In the genomic region with DNA sequence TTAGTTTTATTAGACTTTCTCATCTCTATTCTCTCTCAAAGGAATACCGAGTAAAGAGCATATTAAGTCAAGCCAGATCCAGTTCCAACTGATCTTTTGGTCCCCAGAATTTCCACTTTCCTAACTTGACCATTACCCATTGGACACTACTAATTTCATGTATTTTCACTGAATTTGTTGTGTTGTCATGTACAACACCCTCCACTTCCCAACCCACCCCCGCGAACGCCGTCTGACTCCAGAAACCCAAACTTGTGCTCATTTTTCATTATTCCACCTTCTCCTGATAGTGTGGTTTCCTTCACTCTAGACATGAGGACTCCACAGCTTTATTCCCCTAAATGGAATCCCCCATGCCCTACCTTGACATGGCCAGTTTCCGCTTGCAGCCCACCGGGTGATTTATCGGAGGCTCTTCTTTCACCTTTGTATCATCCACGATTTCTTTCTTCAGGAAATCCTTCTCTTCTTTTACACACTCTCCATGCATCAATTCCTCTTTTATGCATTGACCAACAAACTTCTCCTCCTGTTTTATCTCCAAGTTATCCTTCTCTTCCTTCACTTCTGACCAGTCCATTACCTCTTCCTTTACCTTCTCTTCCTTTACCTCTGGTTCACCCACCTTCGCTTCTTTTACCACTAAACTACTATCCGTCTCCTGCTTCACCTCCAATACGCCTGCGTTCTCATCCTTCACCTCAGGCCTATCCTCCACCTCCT, we compare ENCODE assay signal across 9 cellular contexts. TPM values are rescaled to one million over a fixed set of nuclear protein-coding genes. Genes with fewer than 3 reads are reported as not detected.
A peak's percentile ranks its signal among the peaks of the same experiment; 100 is the strongest.
DNase-seq lines count a peak whose midpoint lies in the region; ATAC-seq and TF ChIP-seq lines count a peak whose summit lies in the region.
"Had no signal": no experiment of that assay in that cellular context is flagged by ENCODE, and none has a peak within 500 bp of the region (broad histone marks: within the 10 kb centered on the region; RNA-seq: fewer than 3 reads in every experiment).

No MANE protein-coding gene starts in this region.

- H3K9me3 ChIP-seq in duodenal mucosa (ENCODE audit: control insufficient read depth in 1 of 2, low read length in 2 of 2) (no peaks in the 10 kb centered on the region), ovary (no peaks in the 10 kb centered on the region)

- H3K4me1 Mint-ChIP-seq in activated CD8-positive, alpha-beta T cell treated with anti-CD3 and anti-CD28 coated beads for 36 hours (ENCODE audit: low read depth) = peaks cover 31% of the 10 kb centered on the region
- peaks cover 24% of the 10 kb centered on the region for H3K4me1 Mint-ChIP-seq in activated CD8-positive, alpha-beta T cell treated with anti-CD3 and anti-CD28 coated beads, Interleukin-2, amount 10 ng/mL, durations not matched to agents 7 days and 5 days (ENCODE audit: low read depth)
- H3K4me1 Mint-ChIP-seq in activated CD4-positive, alpha-beta memory T cell treated with anti-CD3 and anti-CD28 coated beads for 36 hours (ENCODE audit: low read depth) = peaks cover 24% of the 10 kb centered on the region

- H3K4me1 ChIP-seq in duodenal mucosa (ENCODE audit: control insufficient read depth in 1 of 2, insufficient read depth in 2 of 2, low read length in 2 of 2) = peaks cover 13% of the 10 kb centered on the region in 2 donors
- peaks cover 3% of the 10 kb centered on the region for H3K4me1 ChIP-seq in ovary (ENCODE audit: insufficient read depth)

- POLR2A ChIA-PET in activated CD8-positive, alpha-beta T cell treated with anti-CD3 and anti-CD28 coated beads for 36 hours (lab: Charles Lee) = interaction anchor here (1.2 kb wide), 2 partner anchors 12 to 14 kb away, joined by 3 read pairs; no protein-coding TSS in a partner anchor
- POLR2A ChIA-PET in activated CD8-positive, alpha-beta T cell treated with anti-CD3 and anti-CD28 coated beads, Interleukin-2, amount 10 ng/mL, durations not matched to agents 7 days and 5 days (lab: Charles Lee) = no interaction called here
- POLR2A ChIA-PET in activated CD4-positive, alpha-beta memory T cell treated with anti-CD3 and anti-CD28 coated beads for 36 hours (lab: Charles Lee) = interaction anchor here (0.6 to 1.6 kb wide), 3 partner anchors 10 to 723 kb away, joined by 3 to 7 read pairs (median 3); partner anchors contain the start of gene BCL10

- no peak for TF ChIP-seq EP300 in ovary (IDR thresholded peaks at IDR 0.05)

- H3K9me3 Mint-ChIP-seq in activated CD8-positive, alpha-beta T cell treated with anti-CD3 and anti-CD28 coated beads for 36 hours = peaks cover 2% of the 10 kb centered on the region
- peaks cover 8% of the 10 kb centered on the region for H3K9me3 Mint-ChIP-seq in activated CD8-positive, alpha-beta T cell treated with anti-CD3 and anti-CD28 coated beads, Interleukin-2, amount 10 ng/mL, durations not matched to agents 7 days and 5 days (ENCODE audit: insufficient read depth)
- H3K9me3 Mint-ChIP-seq in activated CD4-positive, alpha-beta memory T cell treated with anti-CD3 and anti-CD28 coated beads for 36 hours = no peaks in the 10 kb centered on the region
- H3K9me3 Mint-ChIP-seq: dendritic cell treated with granulocyte-macrophage colony-stimulating factor and Interleukin-4, amounts not matched to agents 40 ng/mL and 50 ng/mL, for 4 days had no signal

- TF ChIP-seq POLR2A in ovary (IDR thresholded peaks at IDR 0.05) = no peak

- ATAC-seq in activated CD8-positive, alpha-beta T cell treated with anti-CD3 and anti-CD28 coated beads for 36 hours = peak; percentile 31
- ATAC-seq in activated CD8-positive, alpha-beta T cell treated with anti-CD3 and anti-CD28 coated beads, Interleukin-2, amount 10 ng/mL, durations not matched to agents 7 days and 5 days = no peak
- ATAC-seq in HG03575 (IDR thresholded peaks at IDR 0.05; ENCODE audit: extremely low read depth, insufficient number of reproducible peaks, low FRiP score, unreplicated experiment) = peak; percentile 8
- ATAC-seq in HG03439 (IDR thresholded peaks at IDR 0.05; ENCODE audit: unreplicated experiment) = no peak

- no peaks in the 10 kb centered on the region for H3K36me3 ChIP-seq in duodenal mucosa (ENCODE audit: control insufficient read depth in 1 of 2, insufficient read depth in 2 of 2, low read length in 2 of 2)
- H3K36me3 ChIP-seq in ovary = no peaks in the 10 kb centered on the region

- H3K4me3 Mint-ChIP-seq in activated CD8-positive, alpha-beta T cell treated with anti-CD3 and anti-CD28 coated beads for 36 hours = no peak overlapping the region
- no peak overlapping the region for H3K4me3 Mint-ChIP-seq in activated CD8-positive, alpha-beta T cell treated with anti-CD3 and anti-CD28 coated beads, Interleukin-2, amount 10 ng/mL, durations not matched to agents 7 days and 5 days
- H3K4me3 Mint-ChIP-seq in activated CD4-positive, alpha-beta memory T cell treated with anti-CD3 and anti-CD28 coated beads for 36 hours = no peak overlapping the region
- H3K4me3 Mint-ChIP-seq: dendritic cell treated with granulocyte-macrophage colony-stimulating factor and Interleukin-4, amounts not matched to agents 40 ng/mL and 50 ng/mL, for 4 days had no signal

- no peaks in the 10 kb centered on the region for H3K27me3 ChIP-seq in duodenal mucosa (ENCODE audit: control insufficient read depth in 1 of 2, insufficient read depth in 2 of 2, low read length in 2 of 2)
- no peaks in the 10 kb centered on the region for H3K27me3 ChIP-seq in ovary

- 10 to 15% (median 12%) methylated on average over 13 of the region's 13 CpGs for WGBS in ovary, 3 donors

- H3K36me3 Mint-ChIP-seq in activated CD8-positive, alpha-beta T cell treated with anti-CD3 and anti-CD28 coated beads for 36 hours (ENCODE audit: low read depth) = peaks cover 32% of the 10 kb centered on the region
- H3K36me3 Mint-ChIP-seq in activated CD8-positive, alpha-beta T cell treated with anti-CD3 and anti-CD28 coated beads, Interleukin-2, amount 10 ng/mL, durations not matched to agents 7 days and 5 days (ENCODE audit: low read depth) = peaks cover 27% of the 10 kb centered on the region
- peaks cover 25% of the 10 kb centered on the region for H3K36me3 Mint-ChIP-seq in activated CD4-positive, alpha-beta memory T cell treated with anti-CD3 and anti-CD28 coated beads for 36 hours

- peak overlapping the region; percentile 86 for H3K27ac ChIP-seq in duodenal mucosa (ENCODE audit: low read depth, low read length)
- H3K27ac ChIP-seq in ovary = no peak overlapping the region

- TF ChIP-seq CTCF in activated CD8-positive, alpha-beta T cell treated with anti-CD3 and anti-CD28 coated beads for 36 hours (IDR thresholded peaks at IDR 0.05) = no peak
- no peak for TF ChIP-seq CTCF in ovary (IDR thresholded peaks at IDR 0.05)

- peak overlapping the region; percentile 87 to 88 for H3K9ac ChIP-seq in duodenal mucosa (ENCODE audit: low read depth in 1 of 2, low read length in 2 of 2)

- CTCF ChIA-PET in activated CD8-positive, alpha-beta T cell treated with anti-CD3 and anti-CD28 coated beads for 36 hours (lab: Charles Lee) = interaction anchor here (0.8 to 1.5 kb wide), 4 partner anchors 12 to 399 kb away, joined by 3 to 6 read pairs (median 4); no protein-coding TSS in a partner anchor
- CTCF ChIA-PET in activated CD8-positive, alpha-beta T cell treated with anti-CD3 and anti-CD28 coated beads, Interleukin-2, amount 10 ng/mL, durations not matched to agents 7 days and 5 days (lab: Charles Lee) = interaction anchor here (1.0 to 1.2 kb wide), 2 partner anchors 15 to 311 kb away, joined by 3 to 4 read pairs; no protein-coding TSS in a partner anchor
- CTCF ChIA-PET in activated CD4-positive, alpha-beta memory T cell treated with anti-CD3 and anti-CD28 coated beads for 36 hours (lab: Charles Lee) = interaction anchor here (0.7 to 2.6 kb wide), 4 partner anchors 12 to 33 kb away, joined by 3 to 7 read pairs (median 5); no protein-coding TSS in a partner anchor

- intact Hi-C loops in activated CD8-positive, alpha-beta T cell treated with anti-CD3 and anti-CD28 coated beads for 36 hours (cut with micrococcal nuclease) = no loop called here
- intact Hi-C loops in ovary (cut with DNase I) = no loop called here
- intact Hi-C loops in activated CD4-positive, alpha-beta memory T cell treated with anti-CD3 and anti-CD28 coated beads for 36 hours (cut with micrococcal nuclease) = loop anchor here (5.0 to 10.0 kb wide), 4 partner anchors 130 to 1625 kb away; partner anchors contain the start of gene ODF2L

- no peak for DNase-seq in activated CD8-positive, alpha-beta T cell treated with anti-CD3 and anti-CD28 coated beads for 36 hours
- no peak for DNase-seq in activated CD8-positive, alpha-beta T cell treated with anti-CD3 and anti-CD28 coated beads, Interleukin-2, amount 10 ng/mL, durations not matched to agents 7 days and 5 days
- DNase-seq in ovary (no peak), GM19240 (ENCODE audit: insufficient read length, low spot score) (no peak)
- DNase-seq in activated CD4-positive, alpha-beta memory T cell treated with anti-CD3 and anti-CD28 coated beads for 36 hours = no peak

- no peak overlapping the region for H3K27ac Mint-ChIP-seq in activated CD8-positive, alpha-beta T cell treated with anti-CD3 and anti-CD28 coated beads for 36 hours
- H3K27ac Mint-ChIP-seq in activated CD8-positive, alpha-beta T cell treated with anti-CD3 and anti-CD28 coated beads, Interleukin-2, amount 10 ng/mL, durations not matched to agents 7 days and 5 days = no peak overlapping the region
- no peak overlapping the region for H3K27ac Mint-ChIP-seq in activated CD4-positive, alpha-beta memory T cell treated with anti-CD3 and anti-CD28 coated beads for 36 hours
- H3K27ac Mint-ChIP-seq: dendritic cell treated with granulocyte-macrophage colony-stimulating factor and Interleukin-4, amounts not matched to agents 40 ng/mL and 50 ng/mL, for 4 days had no signal

- H3K4me3 ChIP-seq in duodenal mucosa (ENCODE audit: low read depth in 1 of 2, low read length in 2 of 2) (peak overlapping the region; percentile 95 to 97), ovary (peak overlapping the region; percentile 57)

- no peaks in the 10 kb centered on the region for H3K27me3 Mint-ChIP-seq in activated CD8-positive, alpha-beta T cell treated with anti-CD3 and anti-CD28 coated beads for 36 hours
- H3K27me3 Mint-ChIP-seq in activated CD8-positive, alpha-beta T cell treated with anti-CD3 and anti-CD28 coated beads, Interleukin-2, amount 10 ng/mL, durations not matched to agents 7 days and 5 days (ENCODE audit: low read depth) = no peaks in the 10 kb centered on the region
- H3K27me3 Mint-ChIP-seq in activated CD4-positive, alpha-beta memory T cell treated with anti-CD3 and anti-CD28 coated beads for 36 hours = no peaks in the 10 kb centered on the region
- H3K27me3 Mint-ChIP-seq: dendritic cell treated with granulocyte-macrophage colony-stimulating factor and Interleukin-4, amounts not matched to agents 40 ng/mL and 50 ng/mL, for 4 days had no signal

RNA-seq across cellular contexts. Expression of gene ZNHIT6, which starts 0.8 kb away (rescaled TPM):
- 10 to 100 TPM; 22.4 to 23.9 TPM for total RNA-seq in activated CD8-positive, alpha-beta T cell treated with anti-CD3 and anti-CD28 coated beads for 36 hours
- total RNA-seq in activated CD8-positive, alpha-beta T cell treated with anti-CD3 and anti-CD28 coated beads, Interleukin-2, amount 10 ng/mL, durations not matched to agents 7 days and 5 days = 10 to 100 TPM; 16.7 to 17.9 TPM
- 10 to 100 TPM in 5 of 7 donors, 1 to 10 TPM in 2; 8.8 to 22.9 (median 16.2) TPM for total RNA-seq in ovary
- 10 to 100 TPM; 12.0 to 22.1 TPM for polyA plus RNA-seq in ovary
- total RNA-seq in activated CD4-positive, alpha-beta memory T cell treated with anti-CD3 and anti-CD28 coated beads for 36 hours = 10 to 100 TPM; 18.7 TPM

Comparison
In these comparisons a context has a peak if more than half of its experiments do, and no peak if none do; other contexts are left out.
1. ATAC-seq: peak in activated CD8-positive, alpha-beta T cell treated with anti-CD3 and anti-CD28 coated beads for 36 hours (single experiment) and HG03575 (single experiment); none in activated CD8-positive, alpha-beta T cell treated with anti-CD3 and anti-CD28 coated beads, Interleukin-2, amount 10 ng/mL, durations not matched to agents 7 days and 5 days (single experiment) and HG03439 (single experiment).